Comparison of ENCODE assay signal across 38 cellular contexts in the genomic region with DNA sequence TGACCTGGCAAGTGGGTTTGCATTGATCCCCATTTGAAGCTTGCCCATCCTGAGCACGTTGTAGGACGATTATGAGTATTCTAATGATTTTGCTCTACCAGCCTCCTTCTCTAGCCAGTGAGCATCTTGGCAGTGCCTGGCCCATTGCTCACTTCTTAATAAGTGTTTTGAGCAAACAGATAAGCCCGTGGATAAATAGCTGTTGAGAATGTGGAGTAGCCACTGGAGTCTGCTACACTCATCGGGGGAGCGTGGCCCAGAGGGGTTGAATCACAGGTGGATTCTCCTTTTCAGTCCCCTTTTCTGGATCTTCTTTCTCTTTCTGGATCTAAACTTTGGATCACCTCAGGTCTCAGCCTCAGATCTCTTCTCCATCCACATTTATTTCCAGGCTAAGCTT. TPM values are rescaled to one million over a fixed set of nuclear protein-coding genes. Genes with fewer than 3 reads are reported as not detected.
DNase-seq lines count a peak whose midpoint lies in the region; ATAC-seq, FAIRE-seq and TF ChIP-seq lines count a peak whose summit lies in the region.
"Had no signal": no experiment of that assay in that cellular context is flagged by ENCODE, and none has a peak within 500 bp of the region (broad histone marks: within the 10 kb centered on the region; RNA-seq: fewer than 3 reads in every experiment).

No MANE protein-coding gene starts in this region.

- H3K4me1 ChIP-seq in left lung (no peaks in the 10 kb centered on the region), lower lobe of right lung (no peaks in the 10 kb centered on the region), upper lobe of right lung (no peaks in the 10 kb centered on the region)
- H3K4me1 ChIP-seq: A549, BE2C had no signal

- no peak for DNase-seq in HTR-8/SVneo (ENCODE audit: insufficient read length, low spot score)
- no peak for DNase-seq in left lung
- no peak for DNase-seq in lower lobe of right lung
- DNase-seq in upper lobe of right lung, result no peak
- DNase-seq in DMS79 (lab: John Stamatoyannopoulos, UW), result no peak
- no peak for DNase-seq in NCI-H1436 (lab: John Stamatoyannopoulos, UW)
- DNase-seq: 8988T; ACHN; AML-193; BE2C; C1 segment of cervical spinal cord; Caco-2; Calu3; CD4-positive, alpha-beta memory T cell; CD4-positive, alpha-beta T cell; CD4-positive, CD25-positive, alpha-beta regulatory T cell; CD8-positive, alpha-beta memory T cell; CD8-positive, alpha-beta T cell; COR-L47; DMS 273 treated with DMSO at 0.1 percent for 48 hours; DMS153; DMS53; DMS79 treated with DMSO at 0.1 percent for 48 hours; DND-41; EL had no signal

- FAIRE-seq in HTR-8/SVneo (lab: Jason Lieb, UNC), result peak; percentile 20
- FAIRE-seq: A204.1, A549, D721Med had no signal

- intact Hi-C loops in left lung (cut with DNase I) (no loop called here), lower lobe of right lung (cut with DNase I) (no loop called here), upper lobe of right lung (cut with DNase I) (no loop called here)

- H3K9me3 ChIP-seq in left lung, result no peaks in the 10 kb centered on the region
- no peaks in the 10 kb centered on the region for H3K9me3 ChIP-seq in lower lobe of right lung
- H3K9me3 ChIP-seq in upper lobe of right lung, result no peaks in the 10 kb centered on the region
- H3K9me3 ChIP-seq: A549, BE2C, Caco-2 had no signal

- ATAC-seq in left lung, result peak; percentile 60
- peak; percentile 58 to 80 for ATAC-seq in lower lobe of right lung
- ATAC-seq in upper lobe of right lung, result peak; percentile 71
- no peak for ATAC-seq in HG02840 (IDR thresholded peaks at IDR 0.05; ENCODE audit: low FRiP score, unreplicated experiment)
- ATAC-seq in HG03097 (IDR thresholded peaks at IDR 0.05; ENCODE audit: low FRiP score, unreplicated experiment), result no peak
- ATAC-seq: A549; CD8-positive, alpha-beta T cell had no signal

- H3K4me3 ChIP-seq in left lung (no peak overlapping the region), lower lobe of right lung (no peak overlapping the region), upper lobe of right lung (no peak overlapping the region)
- H3K4me3 ChIP-seq: A549; BLaER1; BLaER1 treated with 17β-estradiol and CSF1 and Interleukin-3, amounts not matched to agents 10 nM and 100 nM had no signal

- H3K36me3 ChIP-seq in left lung (no peaks in the 10 kb centered on the region), lower lobe of right lung (no peaks in the 10 kb centered on the region), upper lobe of right lung (no peaks in the 10 kb centered on the region)
- H3K36me3 ChIP-seq: BE2C; BLaER1; BLaER1 treated with 17β-estradiol and CSF1 and Interleukin-3, amounts not matched to agents 10 nM and 100 nM had no signal

- H3K27ac ChIP-seq in left lung, result no peak overlapping the region
- H3K27ac ChIP-seq in lower lobe of right lung, result no peak overlapping the region
- H3K27ac ChIP-seq in upper lobe of right lung, result no peak overlapping the region
- H3K27ac ChIP-seq: 22Rv1; A549; BLaER1; BLaER1 treated with 17β-estradiol and CSF1 and Interleukin-3, amounts not matched to agents 10 nM and 100 nM; C4-2B had no signal

- TF ChIP-seq CTCF in left lung (IDR thresholded peaks at IDR 0.05), result no peak
- TF ChIP-seq CTCF in lower lobe of right lung (IDR thresholded peaks at IDR 0.05), result no peak
- TF ChIP-seq CTCF in upper lobe of right lung (IDR thresholded peaks at IDR 0.05), result no peak

- H3K27me3 ChIP-seq in left lung, result no peaks in the 10 kb centered on the region
- H3K27me3 ChIP-seq in lower lobe of right lung (ENCODE audit: low read depth), result no peaks in the 10 kb centered on the region
- no peaks in the 10 kb centered on the region for H3K27me3 ChIP-seq in upper lobe of right lung
- H3K27me3 ChIP-seq: BLaER1; BLaER1 treated with 17β-estradiol and CSF1 and Interleukin-3, amounts not matched to agents 10 nM and 100 nM had no signal

RNA-seq across cellular contexts. Expression of gene EDN3, which starts 15.9 kb away (rescaled TPM):
- total RNA-seq in left lung (not detected), lower lobe of right lung (0.27 TPM), upper lobe of right lung (0.87 TPM)
- total RNA-seq: A172, A673, B cell, Calu3, Daoy had no signal

Comparison
In these comparisons a context has a peak if more than half of its experiments do, and no peak if none do; other contexts are left out.
1. ATAC-seq: peak in left lung (single experiment), lower lobe of right lung (2 of 2) and upper lobe of right lung (single experiment); none in HG02840 (single experiment) and HG03097 (single experiment).